Comparison of ENCODE assay signal across 8 cellular contexts in the genomic region with DNA sequence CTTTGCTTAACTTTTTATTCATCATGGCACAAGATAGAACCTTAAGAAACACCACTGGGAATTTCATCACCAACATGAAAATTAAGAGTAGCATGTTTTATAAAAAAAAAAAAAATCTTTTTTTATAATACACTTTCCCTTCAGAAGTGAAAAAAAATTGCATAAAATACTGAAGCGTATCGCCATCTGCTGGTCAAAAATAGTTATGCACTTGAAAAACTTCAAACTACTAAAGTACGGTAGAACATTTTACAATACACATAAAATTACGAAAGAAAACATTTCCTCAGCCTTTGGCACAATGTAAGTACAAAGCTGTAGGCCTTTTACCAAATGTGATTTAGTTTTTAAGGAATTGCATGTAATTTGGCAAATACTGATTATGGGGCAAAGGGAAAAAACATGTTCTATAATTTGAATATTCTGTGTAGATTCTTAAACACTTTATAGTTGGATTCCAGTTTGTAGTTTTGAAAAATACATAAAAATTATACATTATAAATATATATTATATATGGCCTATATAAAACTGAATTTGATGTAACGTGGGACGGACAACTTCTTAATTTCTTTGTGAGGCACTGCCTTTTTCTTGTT. TPM values are rescaled to one million over a fixed set of nuclear protein-coding genes. Genes with fewer than 3 reads are reported as not detected.
A peak's percentile ranks its signal among the peaks of the same experiment; 100 is the strongest.
DNase-seq lines count a peak whose midpoint lies in the region; ATAC-seq and TF ChIP-seq lines count a peak whose summit lies in the region.

No MANE protein-coding gene starts in this region.

- peaks cover 12% of the 10 kb centered on the region for H3K27me3 Mint-ChIP-seq in activated naive CD4-positive, alpha-beta T cell treated with anti-CD3 and anti-CD28 coated beads, Interleukin-2, amount 10 ng/mL, durations not matched to agents 7 days and 5 days

- ATAC-seq in omental fat pad (ENCODE audit: low FRiP score), result peak; percentile 53
- ATAC-seq in HG03354 (IDR thresholded peaks at IDR 0.05; ENCODE audit: poor library complexity, severe bottlenecking, unreplicated experiment), result no peak

- H3K36me3 Mint-ChIP-seq in activated naive CD4-positive, alpha-beta T cell treated with anti-CD3 and anti-CD28 coated beads, Interleukin-2, amount 10 ng/mL, durations not matched to agents 7 days and 5 days, result no peaks in the 10 kb centered on the region

- peak; percentile 15 for TF ChIP-seq CTCF in NB4 (IDR thresholded peaks at IDR 0.05; ENCODE audit: low read depth, low read length)
- no peak for TF ChIP-seq CTCF in omental fat pad (IDR thresholded peaks at IDR 0.05)

- CTCF ChIA-PET in activated naive CD4-positive, alpha-beta T cell treated with anti-CD3 and anti-CD28 coated beads, Interleukin-2, amount 10 ng/mL, durations not matched to agents 7 days and 5 days (lab: Charles Lee), result interaction anchor here (0.6 to 2.2 kb wide), 3 partner anchors 14 to 947 kb away, joined by 3 to 4 read pairs (median 3); no protein-coding TSS in a partner anchor

- no peaks in the 10 kb centered on the region for H3K4me1 Mint-ChIP-seq in activated naive CD4-positive, alpha-beta T cell treated with anti-CD3 and anti-CD28 coated beads, Interleukin-2, amount 10 ng/mL, durations not matched to agents 7 days and 5 days

- no peaks in the 10 kb centered on the region for H3K9me3 Mint-ChIP-seq in activated naive CD4-positive, alpha-beta T cell treated with anti-CD3 and anti-CD28 coated beads, Interleukin-2, amount 10 ng/mL, durations not matched to agents 7 days and 5 days

- no peak overlapping the region for H3K27ac Mint-ChIP-seq in activated naive CD4-positive, alpha-beta T cell treated with anti-CD3 and anti-CD28 coated beads, Interleukin-2, amount 10 ng/mL, durations not matched to agents 7 days and 5 days

- H3K4me3 Mint-ChIP-seq in activated naive CD4-positive, alpha-beta T cell treated with anti-CD3 and anti-CD28 coated beads, Interleukin-2, amount 10 ng/mL, durations not matched to agents 7 days and 5 days, result no peak overlapping the region

- H3K4me3 ChIP-seq in NB4 (ENCODE audit: low read depth, low read length), result no peak overlapping the region

- DNase-seq in NCI-H82 (lab: John Stamatoyannopoulos, UW) (peak; percentile 41), NCI-H82 treated with DMSO at 0.1 percent for 48 hours (lab: John Stamatoyannopoulos, UW; ENCODE audit: unreplicated experiment) (no peak), NB4 (ENCODE audit: low read depth) (peak; percentile 37), dermis microvascular lymphatic vessel endothelial cell (ENCODE audit: low read depth in 2 of 2) (peak; percentile 30 to 31), omental fat pad (ENCODE audit: low spot score) (no peak), globus pallidus (ENCODE audit: low spot score) (no peak)
- no peak for DNase-seq in activated naive CD4-positive, alpha-beta T cell treated with anti-CD3 and anti-CD28 coated beads, Interleukin-2, amount 10 ng/mL, durations not matched to agents 7 days and 5 days

- no peak for TF ChIP-seq POLR2A in NB4 (IDR thresholded peaks at IDR 0.05; ENCODE audit: extremely low read depth, insufficient read length)

RNA-seq across cellular contexts. Expression of a gene that starts 26.5 kb away (rescaled TPM):
- total RNA-seq in dermis microvascular lymphatic vessel endothelial cell (16.2 and 20.1 TPM in 2 replicates), omental fat pad (10 to 100 TPM in 3 of 4 donors, 1 to 10 TPM in 1; 9.3 to 13.6 (median 10.5) TPM)

Comparison
In these comparisons a context has a peak if more than half of its experiments do, and no peak if none do; other contexts are left out.
1. DNase-seq: peak in NCI-H82 (single experiment), NB4 (single experiment) and dermis microvascular lymphatic vessel endothelial cell (2 of 2); none in NCI-H82 treated with DMSO at 0.1 percent for 48 hours (single experiment), omental fat pad (single experiment), globus pallidus (single experiment) and activated naive CD4-positive, alpha-beta T cell treated with anti-CD3 and anti-CD28 coated beads, Interleukin-2, amount 10 ng/mL, durations not matched to agents 7 days and 5 days (single experiment).